Comparison of ENCODE assay signal across 10 cellular contexts in genomic region chr1:151157067-151157531, GRCh38. TPM values are rescaled to one million over a fixed set of nuclear protein-coding genes. Genes with fewer than 3 reads are reported as not detected.
A peak's percentile ranks its signal among the peaks of the same experiment; 100 is the strongest.
DNase-seq lines count a peak whose midpoint lies in the region; ATAC-seq and TF ChIP-seq lines count a peak whose summit lies in the region.
"Had no signal": no experiment of that assay in that cellular context is flagged by ENCODE, and none has a peak within 500 bp of the region (broad histone marks: within the 10 kb centered on the region; RNA-seq: fewer than 3 reads in every experiment).

No MANE protein-coding gene starts in this region.

- no TSS peak for BruUV-seq in A673 (replicated peaks; lab: Mats Ljungman, UMichigan)

- H3K9me3 ChIP-seq in left lung (no peaks in the 10 kb centered on the region), upper lobe of right lung (no peaks in the 10 kb centered on the region), A673 (ENCODE audit: low read depth, low read length, poor library complexity, severe bottlenecking) (no peaks in the 10 kb centered on the region)

- ATAC-seq in left lung (peak; percentile 50), upper lobe of right lung (peak; percentile 65), HG02571 (IDR thresholded peaks at IDR 0.05; ENCODE audit: unreplicated experiment) (no peak)

- POLR2A ChIA-PET in A673 (lab: Charles Lee; ENCODE audit: low non-redundant PET) = no interaction called here

- H3K4me3 ChIP-seq in left lung (peak overlapping the region; percentile 22 to 57), upper lobe of right lung (peak overlapping the region; percentile 52), A673 (ENCODE audit: low read depth, low read length, poor library complexity, severe bottlenecking) (no peak overlapping the region)

- no peak for TF ChIP-seq CTCF in left lung (IDR thresholded peaks at IDR 0.05)
- no peak for TF ChIP-seq CTCF in upper lobe of right lung (IDR thresholded peaks at IDR 0.05)
- TF ChIP-seq CTCF in A673 (conservative IDR thresholded peaks at IDR 0.05; ENCODE audit: low read depth, low read length) = no peak

- H3K4me1 ChIP-seq in left lung = peaks cover 0 to 42% of the 10 kb centered on the region in 2 donors
- peaks cover 2% of the 10 kb centered on the region for H3K4me1 ChIP-seq in upper lobe of right lung
- H3K4me1 ChIP-seq in A673 (ENCODE audit: insufficient read depth, low read length, poor library complexity, severe bottlenecking) = no peaks in the 10 kb centered on the region

- CTCF ChIA-PET in A673 (lab: Charles Lee) = interaction anchor here (3.7 kb wide), 1 partner anchor 57 kb away, joined by 21 read pairs; no protein-coding TSS in a partner anchor

- H3K27ac ChIP-seq in left lung (peak overlapping the region; percentile 62 to 93), upper lobe of right lung (peak overlapping the region; percentile 67), A673 (ENCODE audit: low read depth, low read length, poor library complexity, severe bottlenecking) (no peak overlapping the region)

- H3K36me3 ChIP-seq in left lung = peaks cover 0 to 29% of the 10 kb centered on the region in 2 donors
- H3K36me3 ChIP-seq in upper lobe of right lung = peaks cover 43% of the 10 kb centered on the region
- peaks cover 3% of the 10 kb centered on the region for H3K36me3 ChIP-seq in A673 (ENCODE audit: insufficient read depth, low read length, poor library complexity, severe bottlenecking)

- DNase-seq in activated gamma-delta T cell treated with Interleukin-2 at 50 U/mL for 16 hours (peak; percentile 57), activated gamma-delta T cell (lab: John Stamatoyannopoulos, UW) (no peak), activated T-cell treated with anti-CD3 and anti-CD28 coated beads for 48 hours (ENCODE audit: low read depth) (peak; percentile 60), left lung (no peak), upper lobe of right lung (peak; percentile 64), DMS53 (lab: John Stamatoyannopoulos, UW) (no peak), A673 (ENCODE audit: low spot score) (no peak)
- DNase-seq: 8988T had no signal

- H3K27me3 ChIP-seq in left lung (no peaks in the 10 kb centered on the region), upper lobe of right lung (no peaks in the 10 kb centered on the region), A673 (replicated peaks; ENCODE audit: insufficient read depth, low read depth, low read length, poor library complexity) (no peaks in the 10 kb centered on the region)

- intact Hi-C loops in left lung (cut with DNase I) = loop anchor here in 1 of 2 donors (5.0 kb wide), 1 partner anchor 55 kb away; no protein-coding TSS in a partner anchor
- intact Hi-C loops in upper lobe of right lung (cut with DNase I) = loop anchor here (5.0 kb wide), 1 partner anchor 55 kb away; no protein-coding TSS in a partner anchor
- intact Hi-C loops in A673 (cut with micrococcal nuclease; ENCODE audit: unreplicated experiment) = loop anchor here (2.0 to 10.0 kb wide), 2 partner anchors 58 to 132 kb away; no protein-coding TSS in a partner anchor

RNA-seq across cellular contexts. Expression of gene TNFAIP8L2, which starts 0.7 kb away (rescaled TPM):
- 10 to 100 TPM in 1 of 2 donors, 1 to 10 TPM in 1; 7.1 to 14.5 TPM for total RNA-seq in left lung
- total RNA-seq in upper lobe of right lung = 10.3 TPM
- total RNA-seq in A673 (2021) = not detected in 2 replicates

RNA-seq across cellular contexts. Expression of gene LYSMD1, which starts 8.6 kb away (rescaled TPM):
- 1 to 10 TPM; 5.8 to 8.7 TPM for total RNA-seq in left lung
- total RNA-seq in upper lobe of right lung = 6.2 TPM
- 7.7 and 8.1 TPM in 2 replicates for total RNA-seq in A673 (2021)

RNA-seq across cellular contexts. Expression of gene SCNM1, which starts 8.8 kb away (rescaled TPM):
- total RNA-seq in left lung (10 to 100 TPM; 29.7 to 35.0 TPM), upper lobe of right lung (34.6 TPM), A673 (2021) (57.5 and 59.6 TPM in 2 replicates)

RNA-seq across cellular contexts. Expression of gene SEMA6C, which starts 10.7 kb away (rescaled TPM):
- total RNA-seq in left lung (1 to 10 TPM; 3.9 to 8.9 TPM), upper lobe of right lung (6.7 TPM), A673 (2021) (4.7 and 8.9 TPM in 2 replicates)

RNA-seq across cellular contexts. Expression of gene TMOD4, which starts 18.7 kb away (rescaled TPM):
- total RNA-seq in left lung (under 1 TPM in 1 of 2 donors, not detected in 1; 0.97 TPM), upper lobe of right lung (not detected), A673 (2021) (1.4 and 2.8 TPM in 2 replicates)
- total RNA-seq: dermis microvascular lymphatic vessel endothelial cell had no signal

Comparison
In these comparisons a context has a peak if more than half of its experiments do, and no peak if none do; other contexts are left out.
1. DNase-seq: peak in activated gamma-delta T cell treated with Interleukin-2 at 50 U/mL for 16 hours (single experiment), activated T-cell treated with anti-CD3 and anti-CD28 coated beads for 48 hours (single experiment) and upper lobe of right lung (single experiment); none in activated gamma-delta T cell (single experiment), left lung (0 of 2), DMS53 (single experiment) and A673 (single experiment).